ENCODE assay signal across 1 cellular context in genomic region chr11:119368121-119369034, GRCh38.
TF ChIP-seq lines count a peak whose summit lies in the region.

No MANE protein-coding gene starts in this region.

TF ChIP-seq in HepG2, 621 proteins besides CTCF, POLR2A, EP300 and RAD21 (continued from another document and continues in another):
- TF ChIP-seq ZBTB4 (CRISPR knock-in tag; IDR thresholded peaks at IDR 0.05; ENCODE audit: borderline replicate concordance) (peak; percentile 61; the same call in 1 of the 2 replicates), ZSCAN20 (CRISPR knock-in tag; IDR thresholded peaks at IDR 0.05; ENCODE audit: borderline replicate concordance) (peak; percentile 43; the same call in 1 of the 2 replicates), ZNF234 (CRISPR knock-in tag; conservative IDR thresholded peaks at IDR 0.05) (no peak), PCBP2 (optimal IDR thresholded peaks at IDR 0.05; ENCODE audit: low read depth, low read length, poor library complexity, severe bottlenecking) (no peak), MXD3 (CRISPR knock-in tag; IDR thresholded peaks at IDR 0.05) (no peak), ZBTB21 (CRISPR knock-in tag; IDR thresholded peaks at IDR 0.05) (0 out of 2 replicates have a peak, but pooled peaks have one; percentile 44), HMGXB3 (CRISPR knock-in tag; IDR thresholded peaks at IDR 0.05; ENCODE audit: borderline replicate concordance) (peak; percentile 75; the same call in 1 of the 2 replicates), GMEB1 (CRISPR knock-in tag; IDR thresholded peaks at IDR 0.05; ENCODE audit: borderline replicate concordance) (peak; percentile 13; the same call in 1 of the 2 replicates), FIP1L1 (IDR thresholded peaks at IDR 0.05; ENCODE audit: borderline replicate concordance, insufficient read depth, low read depth, low read length) (no peak), NFIB (CRISPR knock-in tag; IDR thresholded peaks at IDR 0.05; ENCODE audit: borderline replicate concordance) (no peak), RFX1 (IDR thresholded peaks at IDR 0.05) (no peak), AHR (CRISPR knock-in tag; IDR thresholded peaks at IDR 0.05) (no peak), CHD4 (IDR thresholded peaks at IDR 0.05; ENCODE audit: borderline replicate concordance, low read length) (no peak), U2AF1 (optimal IDR thresholded peaks at IDR 0.05; ENCODE audit: low read depth, low read length) (no peak), PHF8 (CRISPR knock-in tag; IDR thresholded peaks at IDR 0.05) (peak; percentile 37; the same call in 1 of the 2 replicates), TMF1 (CRISPR knock-in tag; IDR thresholded peaks at IDR 0.05; ENCODE audit: low read depth) (no peak), PLRG1 (conservative IDR thresholded peaks at IDR 0.05) (no peak), NBN (conservative IDR thresholded peaks at IDR 0.05) (no peak), KLF15 (CRISPR knock-in tag; IDR thresholded peaks at IDR 0.05; ENCODE audit: borderline replicate concordance) (no peak), GABPA (IDR thresholded peaks at IDR 0.05; ENCODE audit: low read depth, low read length) (no peak), GABPA (CRISPR knock-in tag; IDR thresholded peaks at IDR 0.05; ENCODE audit: low read depth) (peak; percentile 57), ELK4 (CRISPR knock-in tag; IDR thresholded peaks at IDR 0.05; ENCODE audit: borderline replicate concordance) (no peak), ZNF224 (CRISPR knock-in tag; IDR thresholded peaks at IDR 0.05) (no peak), ZBTB43 (CRISPR knock-in tag; conservative IDR thresholded peaks at IDR 0.05) (no peak), IRF9 (CRISPR knock-in tag; IDR thresholded peaks at IDR 0.05; ENCODE audit: borderline replicate concordance) (0 out of 2 replicates have a peak, but pooled peaks have one; percentile 31), MZF1 (CRISPR knock-in tag; IDR thresholded peaks at IDR 0.05; ENCODE audit: borderline replicate concordance) (no peak), HNRNPLL (IDR thresholded peaks at IDR 0.05; ENCODE audit: low read depth, low read length, poor library complexity, severe bottlenecking) (peak; percentile 36), NFIC (IDR thresholded peaks at IDR 0.05; ENCODE audit: low read length) (peak; percentile 72; the same call in 1 of the 2 replicates), ZNF281 (CRISPR knock-in tag; IDR thresholded peaks at IDR 0.05; ENCODE audit: borderline replicate concordance) (no peak), ZNF713 (CRISPR knock-in tag; IDR thresholded peaks at IDR 0.05) (no peak), DBP (CRISPR knock-in tag; IDR thresholded peaks at IDR 0.05; ENCODE audit: not compliant biosample characterization) (no peak), CBX2 (IDR thresholded peaks at IDR 0.05; ENCODE audit: low read depth, low read length) (no peak), CBX2 (CRISPR knock-in tag; IDR thresholded peaks at IDR 0.05; ENCODE audit: low read depth) (no peak), ZNF512B (CRISPR knock-in tag; IDR thresholded peaks at IDR 0.05; ENCODE audit: borderline replicate concordance) (no peak), ZNF557 (CRISPR knock-in tag; IDR thresholded peaks at IDR 0.05) (no peak), ZNF670 (CRISPR knock-in tag; IDR thresholded peaks at IDR 0.05; ENCODE audit: borderline replicate concordance) (0 out of 2 replicates have a peak, but pooled peaks have one; percentile 41), SMYD3 (CRISPR knock-in tag; IDR thresholded peaks at IDR 0.05) (no peak), ZNF883 (CRISPR knock-in tag; IDR thresholded peaks at IDR 0.05; ENCODE audit: not compliant biosample characterization) (no peak)
